16 cellular contexts compared by ENCODE assay signal in the genomic region with DNA sequence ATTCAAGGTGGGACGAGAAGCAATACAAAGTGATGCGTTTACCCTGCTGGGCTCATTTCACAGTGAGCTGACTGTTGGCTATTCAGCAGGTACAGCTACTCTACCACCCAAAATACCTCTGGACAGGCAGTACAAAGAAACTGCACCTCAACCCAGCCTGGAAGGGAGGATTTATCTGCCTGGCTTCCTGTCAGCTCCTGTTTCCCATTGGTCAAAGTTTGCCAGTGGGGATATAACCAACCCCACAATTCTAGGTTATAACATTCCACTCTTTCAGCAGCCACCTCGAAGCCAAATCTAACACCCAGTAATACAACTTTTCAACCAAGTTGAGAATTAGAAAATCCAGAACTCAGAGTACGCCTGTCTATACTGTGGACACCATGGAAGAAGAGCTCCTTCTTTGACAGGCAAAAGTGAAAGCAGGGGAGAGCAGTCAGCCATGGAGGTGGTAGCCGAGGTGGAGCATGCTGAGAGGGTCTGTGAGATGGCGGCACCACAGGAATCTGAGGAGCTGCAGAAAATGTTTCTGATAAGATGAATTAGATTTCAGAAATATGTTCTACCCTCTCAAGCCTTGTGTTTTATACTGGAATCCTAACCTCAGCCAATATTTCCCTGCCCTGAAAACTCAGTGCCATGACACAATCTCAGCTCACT.
DNase-seq lines count a peak whose midpoint lies in the region; ATAC-seq lines count a peak whose summit lies in the region.
"Had no signal": no experiment of that assay in that cellular context is flagged by ENCODE, and none has a peak within 500 bp of the region (broad histone marks: within the 10 kb centered on the region; RNA-seq: fewer than 3 reads in every experiment).

No MANE protein-coding gene starts in this region.

- H3K9me3 Mint-ChIP-seq in T-helper 2 cell treated with Interferon-gamma antibody and Interleukin-4, amounts not matched to agents 5 μg/mL and 100 μg/mL, for 36 hours, result no peaks in the 10 kb centered on the region
- H3K9me3 Mint-ChIP-seq: CD8-positive, alpha-beta memory T cell; type B pancreatic cell had no signal

- ATAC-seq in GM18868 (IDR thresholded peaks at IDR 0.05; ENCODE audit: unreplicated experiment) (peak; percentile 63), GM21619 (IDR thresholded peaks at IDR 0.05; ENCODE audit: unreplicated experiment) (peak; percentile 45), HG03342 (IDR thresholded peaks at IDR 0.05; ENCODE audit: unreplicated experiment) (peak; percentile 47)
- no peak for ATAC-seq in activated CD4-positive, CD25-positive, alpha-beta regulatory T cell treated with anti-CD3 and anti-CD28 coated beads, Interleukin-2, amount 50 U/mL, for 24 hours
- ATAC-seq: left lung, pancreas had no signal

- no peak overlapping the region for H3K9ac ChIP-seq in endocrine pancreas (ENCODE audit: control insufficient read depth, insufficient read depth, low read length)

- H3K27ac Mint-ChIP-seq in T-helper 2 cell treated with Interferon-gamma antibody and Interleukin-4, amounts not matched to agents 5 μg/mL and 100 μg/mL, for 36 hours, result no peak overlapping the region
- H3K27ac Mint-ChIP-seq: CD8-positive, alpha-beta memory T cell; type B pancreatic cell had no signal

- no peak overlapping the region for H3K4me3 Mint-ChIP-seq in T-helper 2 cell treated with Interferon-gamma antibody and Interleukin-4, amounts not matched to agents 5 μg/mL and 100 μg/mL, for 36 hours
- H3K4me3 Mint-ChIP-seq: CD8-positive, alpha-beta memory T cell; type B pancreatic cell had no signal

- H3K36me3 Mint-ChIP-seq in T-helper 2 cell treated with Interferon-gamma antibody and Interleukin-4, amounts not matched to agents 5 μg/mL and 100 μg/mL, for 36 hours (ENCODE audit: low read depth), result no peaks in the 10 kb centered on the region
- H3K36me3 Mint-ChIP-seq: type B pancreatic cell had no signal

- no peaks in the 10 kb centered on the region for H3K27me3 Mint-ChIP-seq in T-helper 2 cell treated with Interferon-gamma antibody and Interleukin-4, amounts not matched to agents 5 μg/mL and 100 μg/mL, for 36 hours (ENCODE audit: low read depth)
- H3K27me3 Mint-ChIP-seq: CD8-positive, alpha-beta memory T cell; type B pancreatic cell had no signal

- H3K27me3 ChIP-seq in endocrine pancreas (ENCODE audit: control insufficient read depth, insufficient read depth, low read length), result no peaks in the 10 kb centered on the region
- H3K27me3 ChIP-seq: left lung, pancreas had no signal

- H3K4me3 ChIP-seq in endocrine pancreas (ENCODE audit: control insufficient read depth, insufficient read depth, low read length), result peak overlapping the region; percentile 24
- H3K4me3 ChIP-seq: left lung, pancreas had no signal

- DNase-seq in activated CD4-positive, alpha-beta T cell treated with anti-CD3 and anti-CD28 coated beads, Interleukin-2, amount 50 U/mL, for 4 hours, result no peak
- no peak for DNase-seq in NCI-H1436 treated with DMSO at 0.1 percent for 48 hours (lab: John Stamatoyannopoulos, UW)
- DNase-seq in T-helper 2 cell treated with Interferon-gamma antibody and Interleukin-4, amounts not matched to agents 5 μg/mL and 100 μg/mL, for 36 hours (ENCODE audit: low spot score), result no peak
- DNase-seq: activated CD4-positive, CD25-positive, alpha-beta regulatory T cell; activated naive CD4-positive, alpha-beta T cell; CD8-positive, alpha-beta memory T cell; cerebellar nuclear complex; left lung; NCI-H1105; pancreas had no signal

- no peaks in the 10 kb centered on the region for H3K36me3 ChIP-seq in endocrine pancreas (ENCODE audit: control insufficient read depth, insufficient read depth, low read length)
- H3K36me3 ChIP-seq: left lung, pancreas had no signal

- peaks cover 5% of the 10 kb centered on the region for H3K4me1 ChIP-seq in endocrine pancreas (ENCODE audit: control insufficient read depth, insufficient read depth, low read length)
- H3K4me1 ChIP-seq: left lung, pancreas had no signal

- no peaks in the 10 kb centered on the region for H3K9me3 ChIP-seq in endocrine pancreas (ENCODE audit: control insufficient read depth, low read length)
- H3K9me3 ChIP-seq: left lung, pancreas had no signal

- H3K4me1 Mint-ChIP-seq in T-helper 2 cell treated with Interferon-gamma antibody and Interleukin-4, amounts not matched to agents 5 μg/mL and 100 μg/mL, for 36 hours (ENCODE audit: low read depth), result no peaks in the 10 kb centered on the region
- H3K4me1 Mint-ChIP-seq: CD8-positive, alpha-beta memory T cell had no signal

Comparison
In these comparisons a context has a peak if more than half of its experiments do, and no peak if none do; other contexts are left out.
1. ATAC-seq: peak in GM18868 (single experiment), GM21619 (single experiment) and HG03342 (single experiment); none in activated CD4-positive, CD25-positive, alpha-beta regulatory T cell treated with anti-CD3 and anti-CD28 coated beads, Interleukin-2, amount 50 U/mL, for 24 hours (0 of 2).